Comparison of ENCODE assay signal across 8 cellular contexts in the genomic region with DNA sequence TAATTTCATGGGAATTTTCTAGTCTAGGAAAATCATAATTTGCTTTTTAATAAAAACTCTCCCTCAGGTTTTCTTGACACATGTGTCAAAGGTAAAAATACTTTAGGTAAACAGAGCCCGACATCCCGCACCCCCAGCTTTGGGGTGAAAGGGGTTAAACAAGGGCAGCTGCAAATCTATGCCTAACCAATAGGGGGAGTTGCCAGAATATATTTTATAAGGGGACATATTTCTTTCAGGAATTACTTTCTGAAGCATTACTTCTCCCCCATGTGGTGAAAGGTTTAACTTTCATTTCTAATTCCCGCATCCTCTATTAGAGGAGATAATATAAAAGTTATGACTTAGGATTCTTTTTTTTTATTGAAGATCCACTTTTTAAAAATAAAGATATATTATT. TPM values are rescaled to one million over a fixed set of nuclear protein-coding genes. Genes with fewer than 3 reads are reported as not detected.
DNase-seq lines count a peak whose midpoint lies in the region; ATAC-seq and TF ChIP-seq lines count a peak whose summit lies in the region.

No MANE protein-coding gene starts in this region.

- 21% methylated on average over 3 of the region's 3 CpGs for WGBS in right lobe of liver (ENCODE audit: insufficient coverage, low coverage, low lambda C conversion rate, missing lambda C conversion rate)

- H3K4me3 ChIP-seq in ascending aorta (no peak overlapping the region), right lobe of liver (no peak overlapping the region)

- peak; percentile 8 for DNase-seq in EL
- peak; percentile 13 for DNase-seq in HT1080 (ENCODE audit: low read depth)
- no peak for DNase-seq in ascending aorta (ENCODE audit: low spot score in 2 of 2)
- no peak for DNase-seq in right lobe of liver
- DNase-seq in activated effector memory CD4-positive, alpha-beta T cell treated with anti-CD3 and anti-CD28 coated beads, Interleukin-2, amount 50 U/mL, for 16 hours = no peak

- peak; percentile 60 to 79 (median 74) for ATAC-seq in right lobe of liver
- ATAC-seq in GM18511 (IDR thresholded peaks at IDR 0.05; ENCODE audit: unreplicated experiment) = no peak
- no peak for ATAC-seq in HG03342 (IDR thresholded peaks at IDR 0.05; ENCODE audit: unreplicated experiment)
- ATAC-seq in HG02798 (IDR thresholded peaks at IDR 0.05; ENCODE audit: poor library complexity, unreplicated experiment) = no peak

- TF ChIP-seq POLR2A in right lobe of liver (IDR thresholded peaks at IDR 0.05) = no peak

- H3K9me3 ChIP-seq in ascending aorta (no peaks in the 10 kb centered on the region), right lobe of liver (no peaks in the 10 kb centered on the region)

- H3K27me3 ChIP-seq in ascending aorta (no peaks in the 10 kb centered on the region), right lobe of liver (peaks cover 0 to 19% of the 10 kb centered on the region in 2 donors)

- H3K36me3 ChIP-seq in ascending aorta = no peaks in the 10 kb centered on the region
- no peaks in the 10 kb centered on the region for H3K36me3 ChIP-seq in right lobe of liver

- no peak overlapping the region for H3K27ac ChIP-seq in ascending aorta
- no peak overlapping the region for H3K27ac ChIP-seq in right lobe of liver

- TF ChIP-seq CTCF in ascending aorta (IDR thresholded peaks at IDR 0.05) (peak in 2 of 3 experiments; percentile 22 to 44), right lobe of liver (IDR thresholded peaks at IDR 0.05) (peak; percentile 53 to 64 (median 60))

- H3K4me1 ChIP-seq in ascending aorta = no peaks in the 10 kb centered on the region
- H3K4me1 ChIP-seq in right lobe of liver = no peaks in the 10 kb centered on the region

- intact Hi-C loops in ascending aorta (cut with DNase I) = no loop called here
- intact Hi-C loops in right lobe of liver (cut with DNase I) = no loop called here

RNA-seq across cellular contexts. Expression of a gene that starts 53.9 kb away (rescaled TPM):
- total RNA-seq in HT1080 (2014; rRNA removed; shearing (Covaris generic)) = 2.7 and 3.2 TPM in 2 replicates
- 0.13 and 0.57 TPM in 2 replicates for polyA plus RNA-seq in HT1080 (2015; cell fraction: cytosol; rRNA removed)
- 0.80 and 1.9 TPM in 2 replicates for polyA plus RNA-seq in HT1080 (2015; cell fraction: nucleus; rRNA removed)
- total RNA-seq in ascending aorta (38.8 TPM), right lobe of liver (1 to 10 TPM; 1.1 to 2.7 (median 1.5) TPM)

Comparison
In these comparisons a context has a peak if more than half of its experiments do, and no peak if none do; other contexts are left out.
1. DNase-seq: peak in EL (single experiment) and HT1080 (single experiment); none in ascending aorta (0 of 2), right lobe of liver (0 of 3) and activated effector memory CD4-positive, alpha-beta T cell treated with anti-CD3 and anti-CD28 coated beads, Interleukin-2, amount 50 U/mL, for 16 hours (single experiment).
2. ATAC-seq: peak in right lobe of liver (4 of 4); none in GM18511 (single experiment), HG03342 (single experiment) and HG02798 (single experiment).